In genomic region chr5:51517854-51518253, GRCh38 we compare ENCODE assay signal across 16 cellular contexts.
"Had no signal": no experiment of that assay in that cellular context is flagged by ENCODE, and none has a peak within 500 bp of the region (broad histone marks: within the 10 kb centered on the region; RNA-seq: fewer than 3 reads in every experiment).

No MANE protein-coding gene starts in this region.

- H3K27me3 ChIP-seq: esophagus muscularis mucosa, foreskin keratinocyte, gastroesophageal sphincter, heart left ventricle, left lung had no signal

- DNase-seq: dermis blood vessel endothelial cell; dorsolateral prefrontal cortex; effector CD4-positive, alpha-beta T cell; effector memory CD4-positive, alpha-beta T cell; foreskin keratinocyte; heart left ventricle; hippocampal formation; left cardiac atrium; left lung; left ventricle myocardium superior; lower lobe of right lung; mucosa of descending colon; naive B cell had no signal

- H3K4me1 ChIP-seq: esophagus muscularis mucosa, foreskin keratinocyte, gastroesophageal sphincter, heart left ventricle, left lung, lower lobe of right lung had no signal

- H3K9me3 ChIP-seq: esophagus muscularis mucosa, gastroesophageal sphincter, heart left ventricle, left lung, lower lobe of right lung, mucosa of descending colon had no signal

- ATAC-seq: foreskin keratinocyte, gastroesophageal sphincter, heart left ventricle, left cardiac atrium, left lung, left ventricle myocardium superior, lower lobe of right lung, mucosa of descending colon had no signal

- H3K27ac ChIP-seq: coronary artery, dorsolateral prefrontal cortex, esophagus muscularis mucosa, foreskin keratinocyte, gastroesophageal sphincter, heart left ventricle, left lung, lower lobe of right lung had no signal

- H3K4me3 ChIP-seq: coronary artery, dorsolateral prefrontal cortex, esophagus muscularis mucosa, gastroesophageal sphincter, heart left ventricle, left lung, lower lobe of right lung, mucosa of descending colon had no signal

- H3K36me3 ChIP-seq: esophagus muscularis mucosa, gastroesophageal sphincter, heart left ventricle, left lung, lower lobe of right lung had no signal
